ENCODE assay signal across 8 cellular contexts in the genomic region with DNA sequence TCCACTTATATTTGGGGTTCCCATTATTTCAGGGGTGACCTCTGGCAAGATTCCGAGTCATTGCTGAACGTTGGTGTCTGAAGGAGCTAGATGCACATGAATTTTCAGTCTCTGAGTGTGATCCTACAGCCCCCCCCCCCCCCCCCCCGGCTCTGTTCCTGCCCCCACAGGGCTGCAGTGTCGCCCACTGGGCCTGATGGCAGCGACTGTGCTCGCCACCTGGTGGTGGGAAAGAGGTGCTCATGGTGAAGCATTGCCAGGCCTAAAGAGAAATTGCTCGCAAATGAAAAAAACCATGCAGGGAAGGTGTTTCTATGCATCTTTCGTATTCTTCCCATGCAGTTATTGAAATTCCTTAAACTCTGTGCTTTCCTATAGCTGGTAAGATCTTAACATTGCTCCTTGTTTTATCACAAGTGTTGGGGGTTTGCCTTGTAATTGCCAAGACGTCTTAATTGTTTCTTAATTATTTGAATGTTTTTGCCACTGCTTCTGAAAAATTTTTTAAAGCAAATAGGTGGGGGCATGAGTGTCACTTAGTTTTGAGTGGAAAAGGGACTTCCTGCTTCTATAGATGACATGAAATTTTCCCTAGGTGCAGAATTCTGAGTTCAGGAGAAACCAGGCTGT.
DNase-seq lines count a peak whose midpoint lies in the region; ATAC-seq and TF ChIP-seq lines count a peak whose summit lies in the region.

No MANE protein-coding gene starts in this region.

- peak; percentile 66 for ATAC-seq in GM21515 (IDR thresholded peaks at IDR 0.05; ENCODE audit: unreplicated experiment)
- no peak for ATAC-seq in HG02840 (IDR thresholded peaks at IDR 0.05; ENCODE audit: low FRiP score, unreplicated experiment)

- peak; percentile 82 for TF ChIP-seq CTCF in LNCaP clone FGC (IDR thresholded peaks at IDR 0.05; ENCODE audit: control insufficient read depth, extremely low read depth, insufficient read depth)
- TF ChIP-seq CTCF in WI38 (IDR thresholded peaks at IDR 0.05; ENCODE audit: low read depth, low read length), result peak; percentile 63

- H3K27ac ChIP-seq in substantia nigra (ENCODE audit: low read depth, low read length, poor library complexity, severe bottlenecking), result no peak overlapping the region

- DNase-seq in ELF-1 (ENCODE audit: low read depth, low spot score), result peak; percentile 42
- DNase-seq in LNCaP clone FGC (ENCODE audit: low read depth), result no peak
- peak; percentile 78 for DNase-seq in dermis blood vessel endothelial cell
- peak; percentile 23 for DNase-seq in midbrain (lab: John Stamatoyannopoulos, UW)
- peak in 29 of 49 donors; percentile 3 to 58 (median 25) for DNase-seq in substantia nigra (lab: John Stamatoyannopoulos, UW)

- H3K4me3 ChIP-seq in LNCaP clone FGC (ENCODE audit: low read depth, low read length) (no peak overlapping the region), WI38 (ENCODE audit: low read depth, low read length) (no peak overlapping the region)
